26 cellular contexts compared by ENCODE assay signal in the genomic region with DNA sequence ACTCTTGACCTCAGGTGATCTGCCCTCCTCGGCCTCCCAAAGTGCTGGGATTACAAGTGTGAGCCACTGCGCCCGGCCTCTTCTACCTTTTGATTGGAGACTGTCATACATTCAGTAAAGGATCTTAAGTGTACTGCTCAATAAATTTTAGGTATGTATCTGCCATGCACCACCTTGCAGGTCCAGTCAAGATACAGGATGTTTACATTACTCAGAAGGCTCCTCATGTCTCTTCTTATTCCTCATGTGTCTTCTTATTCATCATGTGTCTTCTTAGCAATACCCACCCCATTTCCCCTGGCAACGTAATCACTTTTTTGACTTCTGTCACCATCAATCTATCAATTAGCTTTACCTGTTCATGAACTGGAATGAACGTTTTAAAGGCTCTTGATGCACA.
"Had no signal": no experiment of that assay in that cellular context is flagged by ENCODE, and none has a peak within 500 bp of the region (broad histone marks: within the 10 kb centered on the region; RNA-seq: fewer than 3 reads in every experiment).

No MANE protein-coding gene starts in this region.

- H3K4me3 ChIP-seq: ascending aorta, body of pancreas, SJCRH30 had no signal

- H3K27me3 ChIP-seq: ascending aorta, body of pancreas, SJCRH30 had no signal

- H3K27ac Mint-ChIP-seq: activated CD4-positive, alpha-beta memory T cell treated with anti-CD3 and anti-CD28 coated beads for 36 hours; activated CD4-positive, alpha-beta T cell treated with anti-CD3 and anti-CD28 coated beads, Interleukin-2, amount 10 ng/mL, durations not matched to agents 24 days and 14 days; activated naive CD4-positive, alpha-beta T cell treated with anti-CD3 and anti-CD28 coated beads, Interleukin-2, amount 50 U/mL, for 24 hours; activated naive CD8-positive, alpha-beta T cell treated with anti-CD3 and anti-CD28 coated beads, Interleukin-2, amount 50 U/mL, for 24 hours; activated T-cell treated with anti-CD3 and anti-CD28 coated beads, Interleukin-2, amount 50 U/mL, for 72 hours; activated T-helper 2 cell treated with anti-CD3 and anti-CD28 coated beads, Interferon-gamma antibody, Interleukin-2, Interleukin-4, amounts not matched to agents 10 μg/mL and 5 μg/mL and 100 μg/mL, durations not matched to agents 14 hours and 24 hours and 36 hours; WTC11 had no signal

- H3K9me3 Mint-ChIP-seq: activated CD4-positive, alpha-beta memory T cell treated with anti-CD3 and anti-CD28 coated beads for 36 hours; activated CD4-positive, alpha-beta T cell treated with anti-CD3 and anti-CD28 coated beads, Interleukin-2, amount 10 ng/mL, durations not matched to agents 24 days and 14 days; activated naive CD4-positive, alpha-beta T cell treated with anti-CD3 and anti-CD28 coated beads, Interleukin-2, amount 50 U/mL, for 24 hours; activated naive CD8-positive, alpha-beta T cell treated with anti-CD3 and anti-CD28 coated beads, Interleukin-2, amount 50 U/mL, for 24 hours; activated T-cell treated with anti-CD3 and anti-CD28 coated beads, Interleukin-2, amount 50 U/mL, for 72 hours; activated T-helper 2 cell treated with anti-CD3 and anti-CD28 coated beads, Interferon-gamma antibody, Interleukin-2, Interleukin-4, amounts not matched to agents 10 μg/mL and 5 μg/mL and 100 μg/mL, durations not matched to agents 14 hours and 24 hours and 36 hours; WTC11 had no signal

- H3K4me1 ChIP-seq: ascending aorta, body of pancreas, SJCRH30 had no signal

- H3K9ac ChIP-seq: KMS-11, SK-N-SH had no signal

- H3K4me2 ChIP-seq: KMS-11, SK-N-SH had no signal

- DNase-seq: activated CD4-positive, alpha-beta memory T cell treated with anti-CD3 and anti-CD28 coated beads for 36 hours; activated CD4-positive, alpha-beta T cell treated with anti-CD3 and anti-CD28 coated beads, Interleukin-2, amount 10 ng/mL, durations not matched to agents 24 days and 14 days; activated CD4-positive, CD25-positive, alpha-beta regulatory T cell treated with anti-CD3 and anti-CD28 coated beads, Interleukin-2, amount 50 U/mL, for 72 hours; activated CD8-positive, alpha-beta memory T cell treated with anti-CD3 and anti-CD28 coated beads for 24 hours; activated gamma-delta T cell treated with Interleukin-2 at 50 U/mL for 16 hours; activated naive CD8-positive, alpha-beta T cell treated with anti-CD3 and anti-CD28 coated beads, Interleukin-2, amount 50 U/mL, for 24 hours; activated T-cell treated with anti-CD3 and anti-CD28 coated beads, Interleukin-2, amount 50 U/mL, for 72 hours; amniotic stem cell; body of pancreas; MM.1S; NCI-H1105; NCI-H1436; NCI-H1694 treated with DMSO at 0.1 percent for 48 hours; NCI-H2029 treated with DMSO at 0.1 percent for 48 hours; NCI-H345; NCI-H510A; NCI-H526 treated with DMSO at 0.1 percent for 48 hours; NCI-H82; SJCRH30; SK-N-SH; SW 1271 had no signal

- H3K27ac ChIP-seq: ascending aorta, body of pancreas, KMS-11, SJCRH30 had no signal

- H3K4me3 Mint-ChIP-seq: activated CD4-positive, alpha-beta memory T cell treated with anti-CD3 and anti-CD28 coated beads for 36 hours; activated CD4-positive, alpha-beta T cell treated with anti-CD3 and anti-CD28 coated beads, Interleukin-2, amount 10 ng/mL, durations not matched to agents 24 days and 14 days; activated naive CD4-positive, alpha-beta T cell treated with anti-CD3 and anti-CD28 coated beads, Interleukin-2, amount 50 U/mL, for 24 hours; activated naive CD8-positive, alpha-beta T cell treated with anti-CD3 and anti-CD28 coated beads, Interleukin-2, amount 50 U/mL, for 24 hours; activated T-cell treated with anti-CD3 and anti-CD28 coated beads, Interleukin-2, amount 50 U/mL, for 72 hours; WTC11 had no signal

- H3K9me3 ChIP-seq: ascending aorta, body of pancreas, SJCRH30, SK-N-SH had no signal

- H3K27me3 Mint-ChIP-seq: activated CD4-positive, alpha-beta memory T cell treated with anti-CD3 and anti-CD28 coated beads for 36 hours; activated CD4-positive, alpha-beta T cell treated with anti-CD3 and anti-CD28 coated beads, Interleukin-2, amount 10 ng/mL, durations not matched to agents 24 days and 14 days; activated naive CD4-positive, alpha-beta T cell treated with anti-CD3 and anti-CD28 coated beads, Interleukin-2, amount 50 U/mL, for 24 hours; activated naive CD8-positive, alpha-beta T cell treated with anti-CD3 and anti-CD28 coated beads, Interleukin-2, amount 50 U/mL, for 24 hours had no signal

- H3K9me2 ChIP-seq: SK-N-SH had no signal

- H3K4me1 Mint-ChIP-seq: activated naive CD8-positive, alpha-beta T cell treated with anti-CD3 and anti-CD28 coated beads, Interleukin-2, amount 50 U/mL, for 24 hours had no signal
